22 cellular contexts compared by ENCODE assay signal in the genomic region with DNA sequence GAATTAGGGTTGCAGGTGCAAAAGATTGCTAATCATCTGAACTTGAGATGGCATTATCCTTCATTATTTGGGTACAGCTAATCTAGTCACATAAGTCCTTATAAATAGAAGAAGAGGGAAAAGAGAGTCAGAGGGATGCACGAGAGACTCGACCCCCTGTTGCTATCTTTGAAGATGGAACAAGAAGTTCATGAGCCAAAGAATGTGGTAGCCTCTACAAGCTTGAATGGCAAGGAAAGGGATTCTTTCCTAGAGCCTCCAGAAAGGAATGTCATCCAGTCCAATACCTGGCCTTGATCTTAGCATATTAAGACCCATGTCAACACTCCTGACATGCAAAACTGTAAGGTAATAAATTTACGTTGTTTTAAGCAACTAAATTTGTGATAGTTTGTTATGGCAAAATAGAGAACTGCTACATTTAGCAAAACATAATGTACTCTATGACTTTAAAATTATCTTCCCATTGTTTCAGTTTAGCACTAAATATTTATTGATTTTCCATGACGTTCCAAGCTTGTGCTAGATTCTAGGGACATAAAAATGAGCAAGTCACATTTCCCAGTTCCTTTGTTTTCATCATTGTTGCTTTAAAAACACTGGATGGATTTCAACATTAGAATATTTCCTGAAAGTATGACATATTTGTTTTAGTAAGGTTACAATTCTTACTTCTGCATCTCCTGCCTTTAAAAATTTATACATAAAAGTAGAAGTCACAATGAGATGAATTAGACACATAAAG.
"Had no signal": no experiment of that assay in that cellular context is flagged by ENCODE, and none has a peak within 500 bp of the region (broad histone marks: within the 10 kb centered on the region; RNA-seq: fewer than 3 reads in every experiment).

No MANE protein-coding gene starts in this region.

- H3K9me3 ChIP-seq: colonic mucosa, gastrocnemius medialis, prostate gland, testis, tibial artery had no signal

- H3K27me3 ChIP-seq: colonic mucosa, gastrocnemius medialis, right atrium auricular region, testis, tibial artery had no signal

- ATAC-seq: effector memory CD8-positive, alpha-beta T cell; esophagus mucosa; gastrocnemius medialis; left ventricle myocardium superior; lower lobe of right lung; naive thymus-derived CD8-positive, alpha-beta T cell; sciatic nerve; stimulated activated memory B cell treated with anti-CD40 and anti-IgM and Interleukin-4, amounts not matched to agents 10 μg/mL and 1 μg/mL and 100 μg/mL, for 72 hours; stimulated activated naive CD8-positive, alpha-beta T cell treated with anti-CD3 and anti-CD28 coated beads, Interleukin-15, Interleukin-2, amounts not matched to agents 100 U/mL and 50 U/mL, for 24 hours had no signal

- H3K4me3 ChIP-seq: colonic mucosa, gastrocnemius medialis, lower lobe of right lung, prostate gland, right atrium auricular region, testis, tibial artery had no signal

- DNase-seq: colonic mucosa; effector memory CD8-positive, alpha-beta T cell; foreskin fibroblast; gastrocnemius medialis; head of caudate nucleus; left ventricle myocardium superior; lower lobe of right lung; naive thymus-derived CD8-positive, alpha-beta T cell; nephron progenitor cell; nucleus accumbens; stimulated activated CD4-positive, alpha-beta T cell treated with anti-CD3 and anti-CD28 coated beads, Interleukin-2, amount 100 ng/mL, for 24 hours; stimulated activated CD4-positive, alpha-beta T cell treated with anti-CD3 and anti-CD28 coated beads, Interleukin-4, amount 100 ng/mL, for 4 hours; stimulated activated naive CD8-positive, alpha-beta T cell treated with anti-CD3 and anti-CD28 coated beads, Interleukin-15, Interleukin-2, amounts not matched to agents 100 U/mL and 50 U/mL, for 24 hours; substantia nigra; testis; tibial artery had no signal

- H3K27ac ChIP-seq: colonic mucosa, epithelial cell of prostate, gastrocnemius medialis, lower lobe of right lung, prostate gland, right atrium auricular region, testis, tibial artery had no signal

- H3K36me3 ChIP-seq: colonic mucosa, gastrocnemius medialis, prostate gland, right atrium auricular region had no signal

- H3K4me1 ChIP-seq: colonic mucosa, gastrocnemius medialis, lower lobe of right lung, prostate gland, right atrium auricular region, testis had no signal
